ENCODE assay signal across 22 cellular contexts in genomic region chr14:99316281-99317163, GRCh38. TPM values are rescaled to one million over a fixed set of nuclear protein-coding genes. Genes with fewer than 3 reads are reported as not detected.
DNase-seq lines count a peak whose midpoint lies in the region; ATAC-seq and TF ChIP-seq lines count a peak whose summit lies in the region.
"Had no signal": no experiment of that assay in that cellular context is flagged by ENCODE, and none has a peak within 500 bp of the region (broad histone marks: within the 10 kb centered on the region; RNA-seq: fewer than 3 reads in every experiment).

No MANE protein-coding gene starts in this region.

- TF ChIP-seq RAD21 in HCT116 (IDR thresholded peaks at IDR 0.05; ENCODE audit: low read depth) = no peak

- H3K9ac ChIP-seq in HCT116 (ENCODE audit: low read length) = no peak overlapping the region

- H2AFZ ChIP-seq in HCT116 (ENCODE audit: low read depth, low read length, poor library complexity, severe bottlenecking) = peak overlapping the region; percentile 6

- BruUV-seq in HCT116 (replicated peaks; lab: Mats Ljungman, UMichigan) = no TSS peak

- no peaks in the 10 kb centered on the region for H3K9me3 Mint-ChIP-seq in central memory CD8-positive, alpha-beta T cell

- H3K36me3 Mint-ChIP-seq in central memory CD8-positive, alpha-beta T cell (ENCODE audit: insufficient read depth) = no peaks in the 10 kb centered on the region
- H3K36me3 Mint-ChIP-seq: activated naive CD4-positive, alpha-beta T cell treated with anti-CD3 and anti-CD28 coated beads, Interleukin-2, amount 50 U/mL, for 24 hours had no signal

- ATAC-seq in HCT116 (peak; percentile 75), GM18502 (IDR thresholded peaks at IDR 0.05; ENCODE audit: poor library complexity, unreplicated experiment) (no peak), GM21447 (IDR thresholded peaks at IDR 0.05; ENCODE audit: unreplicated experiment) (no peak)
- no peak for ATAC-seq in central memory CD8-positive, alpha-beta T cell (replicated peaks; ENCODE audit: extremely low read depth, poor library complexity, severe bottlenecking)
- ATAC-seq: heart right ventricle had no signal

- RAD21 ChIA-PET in HCT116 (lab: Charles Lee; ENCODE audit: low non-redundant PET in 1 of 2, low total read pairs in 2 of 2, uncharacterized antibody in 2 of 2, unreplicated experiment in 2 of 2) = no interaction called here

- no peak overlapping the region for H3K27ac ChIP-seq in HCT116 (ENCODE audit: low read depth, low read length)
- H3K27ac ChIP-seq in spleen = no peak overlapping the region
- H3K27ac ChIP-seq: epithelial cell of prostate, heart right ventricle, right atrium auricular region had no signal

- peaks cover 12% of the 10 kb centered on the region; the same call in 1 of the 2 replicates for H3K27me3 ChIP-seq in HCT116 (ENCODE audit: insufficient read depth, low read length)
- H3K27me3 ChIP-seq in spleen (replicated peaks in 1 of 7) = peaks cover 0 to 44% (median 0%) of the 10 kb centered on the region in 7 donors
- H3K27me3 ChIP-seq: right atrium auricular region had no signal

- intact Hi-C loops in HCT116 (cut with micrococcal nuclease) (no loop called here), spleen (cut with DNase I; ENCODE audit: low total_unique reads) (no loop called here)

- peak overlapping the region; percentile 43 for H3K4me2 ChIP-seq in HCT116 (ENCODE audit: low read length)

- peak overlapping the region; percentile 25 for H3K4me3 Mint-ChIP-seq in central memory CD8-positive, alpha-beta T cell

- no peaks in the 10 kb centered on the region for H4K20me1 ChIP-seq in HCT116 (ENCODE audit: insufficient read depth)

- H3K4me1 ChIP-seq in HCT116 (ENCODE audit: control insufficient read depth in 1 of 2, insufficient read depth in 2 of 2, low read length in 2 of 2) = peaks cover 8 to 23% of the 10 kb centered on the region in 2 experiments; a peak in 3 of 4 replicates
- H3K4me1 ChIP-seq in spleen = peaks cover 0 to 12% (median 7%) of the 10 kb centered on the region in 6 donors
- H3K4me1 ChIP-seq: heart right ventricle, right atrium auricular region had no signal

- H3K4me3 ChIP-seq in HCT116 (replicated peaks in 1 of 2; ENCODE audit: low read depth in 1 of 2, low read length in 2 of 2) (no peak overlapping the region), spleen (no peak overlapping the region)
- H3K4me3 ChIP-seq: heart right ventricle, right atrium auricular region had no signal

- H3K36me3 ChIP-seq in HCT116 (ENCODE audit: control insufficient read depth in 1 of 2, insufficient read depth in 2 of 2, low read length in 2 of 2) (no peaks in the 10 kb centered on the region), spleen (no peaks in the 10 kb centered on the region)
- H3K36me3 ChIP-seq: heart right ventricle, right atrium auricular region had no signal

- H3K27ac Mint-ChIP-seq in central memory CD8-positive, alpha-beta T cell (ENCODE audit: low read depth) = no peak overlapping the region
- H3K27ac Mint-ChIP-seq: activated naive CD4-positive, alpha-beta T cell treated with anti-CD3 and anti-CD28 coated beads, Interleukin-2, amount 50 U/mL, for 24 hours had no signal

- H3K9me2 ChIP-seq in HCT116 (ENCODE audit: insufficient read depth) = no peaks in the 10 kb centered on the region

- H3K27me3 Mint-ChIP-seq in central memory CD8-positive, alpha-beta T cell = no peaks in the 10 kb centered on the region

- WGBS in spleen, 5 donors = 84 to 93% (median 90%) methylated on average over 13 to 18 of the region's 18 CpGs

- peaks cover 30% of the 10 kb centered on the region for H3K4me1 Mint-ChIP-seq in central memory CD8-positive, alpha-beta T cell

- H3K79me2 ChIP-seq in HCT116 (ENCODE audit: insufficient read depth, low read length) = no peaks in the 10 kb centered on the region

- TF ChIP-seq POLR2A in HCT116 (IDR thresholded peaks at IDR 0.05; ENCODE audit: borderline replicate concordance, extremely low read depth, insufficient read depth, insufficient read length) (no peak), spleen (IDR thresholded peaks at IDR 0.05) (no peak)

- CTCF ChIA-PET in HCT116 (lab: Charles Lee) = interaction anchor here (2.1 kb wide), 1 partner anchor 99 kb away, joined by 5 read pairs; no protein-coding TSS in a partner anchor

- POLR2A ChIA-PET in HCT116 (lab: Charles Lee) = no interaction called here

- no peaks in the 10 kb centered on the region for H3K9me3 ChIP-seq in HCT116 (ENCODE audit: control insufficient read depth in 1 of 2, insufficient read depth in 1 of 2, low read depth in 1 of 2, low read length in 2 of 2)
- H3K9me3 ChIP-seq in spleen = peaks cover 0 to 12% (median 0%) of the 10 kb centered on the region in 8 donors
- H3K9me3 ChIP-seq: right atrium auricular region had no signal

- TF ChIP-seq CTCF in HCT116 (IDR thresholded peaks at IDR 0.05 in 2 of 3, conservative IDR thresholded peaks at IDR 0.05 in 1 of 3; ENCODE audit: borderline replicate concordance in 1 of 3, insufficient read depth in 1 of 3, low read depth in 2 of 3, low read length in 2 of 3) = no peak
- TF ChIP-seq CTCF in spleen (IDR thresholded peaks at IDR 0.05 in 8 of 11, conservative IDR thresholded peaks at IDR 0.05 in 3 of 11) = no peak

- peak; percentile 12 for DNase-seq in HCT116 (ENCODE audit: low read depth, low spot score)
- no peak for DNase-seq in central memory CD8-positive, alpha-beta T cell (ENCODE audit: low spot score in 2 of 2)
- peak; percentile 81 for DNase-seq in mucosa of gallbladder (ENCODE audit: low spot score)
- peak; percentile 58 for DNase-seq in spleen
- DNase-seq in middle frontal gyrus (ENCODE audit: extremely low spot score, low spot score) = no peak
- no peak for DNase-seq in activated naive CD4-positive, alpha-beta T cell treated with Interleukin-2 at 50 U/mL for 16 hours
- DNase-seq: activated CD4-positive, alpha-beta T cell treated with anti-CD3 and anti-CD28 coated beads for 1 hour; central memory CD4-positive, alpha-beta T cell; DMS 273 treated with DMSO at 0.1 percent for 48 hours; heart right ventricle; NCI-H1092; NCI-H2029; NCI-H226; NCI-H774; nucleus accumbens; SHP77 had no signal

TF ChIP-seq in HCT116, 20 proteins besides CTCF, POLR2A, EP300 and RAD21:
- no peak for TF ChIP-seq EGR1 (IDR thresholded peaks at IDR 0.05; ENCODE audit: low read depth)
- TF ChIP-seq ELF1 (IDR thresholded peaks at IDR 0.05; ENCODE audit: borderline replicate concordance, low read depth) = no peak
- no peak for TF ChIP-seq TCF7L2 (IDR thresholded peaks at IDR 0.05; ENCODE audit: borderline replicate concordance, extremely low read depth, insufficient read depth, insufficient read length)
- no peak for TF ChIP-seq CEBPB (IDR thresholded peaks at IDR 0.05; ENCODE audit: low read depth)

RNA-seq across cellular contexts. Expression of gene BCL11B, which starts 44.5 kb away (rescaled TPM):
- total RNA-seq in HCT116 (2021; ENCODE audit: unreplicated experiment) (1.1 TPM), mucosa of gallbladder (7.9 TPM), spleen (10 to 100 TPM in 6 of 7 donors, 1 to 10 TPM in 1; 7.9 to 21.1 (median 13.1) TPM)
- 0.11 and 0.23 TPM in 2 replicates for polyA plus RNA-seq in HCT116 (2012)
- polyA plus RNA-seq in spleen = 1 to 10 TPM in 2 of 3 donors, under 1 TPM in 1; 0.74 to 1.5 (median 1.4) TPM
- total RNA-seq: LHCN-M2 had no signal

Comparison
In these comparisons a context has a peak if more than half of its experiments do, and no peak if none do; other contexts are left out.
1. DNase-seq: peak in HCT116 (single experiment), mucosa of gallbladder (single experiment) and spleen (single experiment); none in central memory CD8-positive, alpha-beta T cell (0 of 2), middle frontal gyrus (single experiment) and activated naive CD4-positive, alpha-beta T cell treated with Interleukin-2 at 50 U/mL for 16 hours (single experiment).